9 cellular contexts compared by ENCODE assay signal in the genomic region with DNA sequence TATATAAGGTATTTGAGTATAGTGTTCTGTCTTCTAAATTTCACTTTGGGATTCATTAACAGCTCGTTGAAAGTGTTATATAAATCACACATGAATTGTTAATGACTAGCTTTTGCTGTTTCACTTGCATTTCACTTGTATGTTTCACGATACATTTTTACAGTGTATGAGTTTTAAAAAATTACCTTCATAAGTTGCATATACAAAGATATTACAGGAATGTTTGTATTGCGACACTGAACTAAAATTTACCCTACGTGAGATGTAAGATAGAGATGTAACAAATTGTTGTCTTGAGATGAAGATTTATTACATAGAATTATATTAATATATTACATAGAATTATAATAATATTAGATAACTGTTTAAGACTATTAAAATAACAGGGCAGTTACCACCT. TPM values are rescaled to one million over a fixed set of nuclear protein-coding genes. Genes with fewer than 3 reads are reported as not detected.
DNase-seq lines count a peak whose midpoint lies in the region; ATAC-seq and TF ChIP-seq lines count a peak whose summit lies in the region.
"Had no signal": no experiment of that assay in that cellular context is flagged by ENCODE, and none has a peak within 500 bp of the region (broad histone marks: within the 10 kb centered on the region; RNA-seq: fewer than 3 reads in every experiment).

No MANE protein-coding gene starts in this region.

- H3K9me3 ChIP-seq in MG63, result no peaks in the 10 kb centered on the region

- H3K27me3 Mint-ChIP-seq in CD14-positive monocyte (ENCODE audit: low read depth in 3 of 3), result peaks cover 1 to 5% (median 2%) of the 10 kb centered on the region in 3 donors
- peaks cover 5% of the 10 kb centered on the region for H3K27me3 Mint-ChIP-seq in dendritic cell treated with granulocyte-macrophage colony-stimulating factor and Interleukin-4, amounts not matched to agents 40 ng/mL and 50 ng/mL, for 4 days
- H3K27me3 Mint-ChIP-seq in nephron progenitor cell (ENCODE audit: low read depth, poor library complexity), result peaks cover 20% of the 10 kb centered on the region

- no peak for ATAC-seq in HG02885 (IDR thresholded peaks at IDR 0.05; ENCODE audit: poor library complexity, unreplicated experiment)
- ATAC-seq in GM19397 (IDR thresholded peaks at IDR 0.05; ENCODE audit: unreplicated experiment), result no peak

- peak overlapping the region; percentile 87 for H3K4me3 ChIP-seq in MG63

- H3K36me3 ChIP-seq in MG63, result peaks cover 45% of the 10 kb centered on the region

- intact Hi-C loops in CD14-positive monocyte (cut with micrococcal nuclease), result no loop called here
- intact Hi-C loops in dendritic cell treated with granulocyte-macrophage colony-stimulating factor and Interleukin-4, amounts not matched to agents 40 ng/mL and 50 ng/mL, for 4 days (cut with micrococcal nuclease), result no loop called here

- H3K27ac Mint-ChIP-seq in CD14-positive monocyte, result peak overlapping the region in 1 of 7 donors; percentile 75
- H3K27ac Mint-ChIP-seq in dendritic cell treated with granulocyte-macrophage colony-stimulating factor and Interleukin-4, amounts not matched to agents 40 ng/mL and 50 ng/mL, for 4 days, result no peak overlapping the region
- no peak overlapping the region for H3K27ac Mint-ChIP-seq in nephron progenitor cell

- peak overlapping the region; percentile 78 to 86 for H3K4me3 Mint-ChIP-seq in CD14-positive monocyte
- peak overlapping the region; percentile 88 for H3K4me3 Mint-ChIP-seq in dendritic cell treated with granulocyte-macrophage colony-stimulating factor and Interleukin-4, amounts not matched to agents 40 ng/mL and 50 ng/mL, for 4 days
- H3K4me3 Mint-ChIP-seq in nephron progenitor cell, result peak overlapping the region; percentile 94

- H3K4me1 Mint-ChIP-seq in CD14-positive monocyte (peaks cover 15% of the 10 kb centered on the region), nephron progenitor cell (peaks cover 21% of the 10 kb centered on the region)
- H3K4me1 Mint-ChIP-seq in dendritic cell treated with granulocyte-macrophage colony-stimulating factor and Interleukin-4, amounts not matched to agents 40 ng/mL and 50 ng/mL, for 4 days (ENCODE audit: low read depth), result peaks cover 20% of the 10 kb centered on the region

- no peak for TF ChIP-seq CTCF in CD14-positive monocyte (IDR thresholded peaks at IDR 0.05)
- no peak for TF ChIP-seq CTCF in nephron progenitor cell (IDR thresholded peaks at IDR 0.05)

- no peaks in the 10 kb centered on the region for H3K27me3 ChIP-seq in MG63

- no peak for DNase-seq in CD14-positive monocyte (ENCODE audit: low spot score)
- DNase-seq in MG63, result no peak
- no peak for DNase-seq in nephron progenitor cell
- no peak for DNase-seq in NCI-H1092 treated with DMSO at 0.1 percent for 48 hours (lab: John Stamatoyannopoulos, UW)
- DNase-seq in dermis blood vessel endothelial cell, result no peak
- DNase-seq: SHP77 had no signal

- peaks cover 33 to 39% of the 10 kb centered on the region in 2 donors for H3K36me3 Mint-ChIP-seq in CD14-positive monocyte
- H3K36me3 Mint-ChIP-seq in dendritic cell treated with granulocyte-macrophage colony-stimulating factor and Interleukin-4, amounts not matched to agents 40 ng/mL and 50 ng/mL, for 4 days (ENCODE audit: low read depth), result peaks cover 54% of the 10 kb centered on the region
- H3K36me3 Mint-ChIP-seq in nephron progenitor cell (ENCODE audit: low read depth), result peaks cover 36% of the 10 kb centered on the region

- no peaks in the 10 kb centered on the region for H3K9me3 Mint-ChIP-seq in CD14-positive monocyte
- H3K9me3 Mint-ChIP-seq in dendritic cell treated with granulocyte-macrophage colony-stimulating factor and Interleukin-4, amounts not matched to agents 40 ng/mL and 50 ng/mL, for 4 days, result no peaks in the 10 kb centered on the region
- peaks cover 10% of the 10 kb centered on the region for H3K9me3 Mint-ChIP-seq in nephron progenitor cell

RNA-seq across cellular contexts. Expression of gene CDC16, which starts 1.5 kb away (rescaled TPM):
- 10 to 100 TPM; 15.6 to 21.1 TPM for polyA plus RNA-seq in CD14-positive monocyte
- total RNA-seq in MG63 (2014; rRNA removed; shearing (Covaris generic); ENCODE audit: low replicate concordance), result 71.6 and 76.6 TPM in 2 replicates
- 46.5 and 62.8 TPM in 2 replicates for total RNA-seq in dermis blood vessel endothelial cell

RNA-seq across cellular contexts. Expression of gene UPF3A, which starts 45.2 kb away (rescaled TPM):
- polyA plus RNA-seq in CD14-positive monocyte, result 1 to 10 TPM; 6.1 to 7.0 TPM
- total RNA-seq in MG63 (2014; rRNA removed; shearing (Covaris generic); ENCODE audit: low replicate concordance), result 15.4 and 18.1 TPM in 2 replicates
- total RNA-seq in dermis blood vessel endothelial cell, result 24.0 and 25.5 TPM in 2 replicates

RNA-seq across cellular contexts. Expression of gene CFAP97D2, which starts 57.2 kb away (rescaled TPM):
- polyA plus RNA-seq in CD14-positive monocyte, result under 1 TPM in 1 of 2 donors, not detected in 1; 0.21 TPM
- total RNA-seq in MG63 (2014; rRNA removed; shearing (Covaris generic); ENCODE audit: low replicate concordance), result not detected in 2 replicates
- not detected in 2 replicates for total RNA-seq in dermis blood vessel endothelial cell
